In genomic region chr13:98080280-98080679, GRCh38 we compare ENCODE assay signal across 26 cellular contexts.
DNase-seq lines count a peak whose midpoint lies in the region; ATAC-seq, FAIRE-seq and TF ChIP-seq lines count a peak whose summit lies in the region.
"Had no signal": no experiment of that assay in that cellular context is flagged by ENCODE, and none has a peak within 500 bp of the region (broad histone marks: within the 10 kb centered on the region; RNA-seq: fewer than 3 reads in every experiment).

No MANE protein-coding gene starts in this region.

- no TSS peak for BruUV-seq in HepG2 (replicated peaks; lab: Mats Ljungman, UMichigan)
- BruUV-seq in OCI-LY7 (replicated peaks; lab: Mats Ljungman, UMichigan): no TSS peak

- no peak for TF ChIP-seq POLR2A in HepG2 (IDR thresholded peaks at IDR 0.05; ENCODE audit: insufficient read depth in 1 of 2, low read depth in 2 of 2, low read length in 2 of 2)
- TF ChIP-seq POLR2A in right lobe of liver (IDR thresholded peaks at IDR 0.05): no peak
- TF ChIP-seq POLR2A in stomach (IDR thresholded peaks at IDR 0.05): no peak

- FAIRE-seq in HepG2 (lab: Jason Lieb, UNC): no peak
- FAIRE-seq: A549, G401.6, GM12892, H54 had no signal

- no peaks in the 10 kb centered on the region for H3K36me3 ChIP-seq in HepG2 (replicated peaks in 1 of 2; ENCODE audit: control insufficient read depth in 1 of 2, insufficient read depth in 2 of 2, low read length in 2 of 2)
- H3K36me3 ChIP-seq in right lobe of liver: no peaks in the 10 kb centered on the region
- H3K36me3 ChIP-seq in stomach: no peaks in the 10 kb centered on the region
- no peaks in the 10 kb centered on the region for H3K36me3 ChIP-seq in OCI-LY7 (ENCODE audit: insufficient read depth, low read length)
- H3K36me3 ChIP-seq: BE2C; BLaER1 treated with 17β-estradiol and CSF1 and Interleukin-3, amounts not matched to agents 10 nM and 100 nM; HAP-1 had no signal

- H3K4me1 Mint-ChIP-seq in WTC11: peaks cover 5% of the 10 kb centered on the region; the same call in 1 of the 2 replicates
- H3K4me1 Mint-ChIP-seq: CD14-positive monocyte; CD8-positive, alpha-beta memory T cell had no signal

- intact Hi-C loops in HepG2 (cut with micrococcal nuclease; ENCODE audit: unreplicated experiment): no loop called here
- intact Hi-C loops in right lobe of liver (cut with DNase I): no loop called here
- intact Hi-C loops in stomach (cut with DNase I; ENCODE audit: low total_unique reads): no loop called here
- intact Hi-C loops in OCI-LY7 (cut with micrococcal nuclease; ENCODE audit: unreplicated experiment): no loop called here

- peaks cover 2% of the 10 kb centered on the region for H3K27me3 Mint-ChIP-seq in WTC11 (ENCODE audit: low read depth)

- H3K4me1 ChIP-seq in HepG2 (ENCODE audit: insufficient read depth, low read length): peaks cover 19% of the 10 kb centered on the region
- no peaks in the 10 kb centered on the region for H3K4me1 ChIP-seq in right lobe of liver
- no peaks in the 10 kb centered on the region for H3K4me1 ChIP-seq in stomach
- no peaks in the 10 kb centered on the region for H3K4me1 ChIP-seq in OCI-LY7 (ENCODE audit: insufficient read depth, low read length, poor library complexity, severe bottlenecking)
- H3K4me1 ChIP-seq: A549; BE2C; BLaER1 treated with 17β-estradiol and CSF1 and Interleukin-3, amounts not matched to agents 10 nM and 100 nM; HAP-1 had no signal

- ATAC-seq in HepG2 (peak; percentile 72), right lobe of liver (no peak), WTC11 (peak; percentile 56; the same call in 1 of the 2 replicates)
- ATAC-seq: A549 had no signal

- H3K79me2 ChIP-seq in HepG2 (ENCODE audit: insufficient read depth, low read length) (no peaks in the 10 kb centered on the region), OCI-LY7 (ENCODE audit: insufficient read depth, low read depth, low read length) (no peaks in the 10 kb centered on the region)

- peaks cover 24% of the 10 kb centered on the region for H3K9me3 Mint-ChIP-seq in WTC11

- no peak overlapping the region for H3K4me3 ChIP-seq in HepG2 (replicated peaks in 1 of 3; ENCODE audit: insufficient read depth in 1 of 3, low read depth in 2 of 3, low read length in 3 of 3)
- H3K4me3 ChIP-seq in right lobe of liver: no peak overlapping the region
- no peak overlapping the region for H3K4me3 ChIP-seq in stomach
- H3K4me3 ChIP-seq in OCI-LY7 (ENCODE audit: low read depth, low read length, poor library complexity, severe bottlenecking): no peak overlapping the region
- H3K4me3 ChIP-seq: A549; BLaER1 treated with 17β-estradiol and CSF1 and Interleukin-3, amounts not matched to agents 10 nM and 100 nM; HAP-1 had no signal

- H3K27me3 ChIP-seq in HepG2 (ENCODE audit: control insufficient read depth in 1 of 2, insufficient read depth in 2 of 2, low read length in 2 of 2) (no peaks in the 10 kb centered on the region; a peak in 1 of 5 replicates), right lobe of liver (no peaks in the 10 kb centered on the region), stomach (no peaks in the 10 kb centered on the region)
- H3K27me3 ChIP-seq: BE2C; BLaER1 treated with 17β-estradiol and CSF1 and Interleukin-3, amounts not matched to agents 10 nM and 100 nM had no signal

- TF ChIP-seq CTCF in HepG2 (CRISPR knock-in tag; IDR thresholded peaks at IDR 0.05): no peak
- no peak for TF ChIP-seq CTCF in right lobe of liver (IDR thresholded peaks at IDR 0.05)
- no peak for TF ChIP-seq CTCF in WTC11 (IDR thresholded peaks at IDR 0.05)
- TF ChIP-seq CTCF in stomach (IDR thresholded peaks at IDR 0.05): no peak
- TF ChIP-seq CTCF in OCI-LY7 (conservative IDR thresholded peaks at IDR 0.05; ENCODE audit: low read length): no peak

- CTCF ChIA-PET in HepG2 (lab: Yijun Ruan, JAX; ENCODE audit: low intra/inter-chr PET ratio, low total read pairs) (no interaction called here), WTC11 (lab: Charles Lee) (interaction anchor here (0.6 kb wide), 1 partner anchor 157 kb away, joined by 6 read pairs; no protein-coding TSS in a partner anchor), OCI-LY7 (lab: Charles Lee; ENCODE audit: unreplicated experiment) (no interaction called here)

- H3K9me3 ChIP-seq in HepG2 (ENCODE audit: low read length) (no peaks in the 10 kb centered on the region), right lobe of liver (no peaks in the 10 kb centered on the region), stomach (no peaks in the 10 kb centered on the region), OCI-LY7 (ENCODE audit: low read length) (no peaks in the 10 kb centered on the region)
- H3K9me3 ChIP-seq: A549, BE2C, HAP-1 had no signal

- no peak overlapping the region for H3K27ac ChIP-seq in HepG2 (ENCODE audit: extremely low read length, insufficient read depth, low read length)
- no peak overlapping the region for H3K27ac ChIP-seq in right lobe of liver
- no peak overlapping the region for H3K27ac ChIP-seq in stomach
- no peak overlapping the region for H3K27ac ChIP-seq in OCI-LY7 (ENCODE audit: low read depth, low read length, poor library complexity, severe bottlenecking)
- H3K27ac ChIP-seq: A549; BLaER1 treated with 17β-estradiol and CSF1 and Interleukin-3, amounts not matched to agents 10 nM and 100 nM had no signal

- no peak overlapping the region for H3K9ac ChIP-seq in HepG2 (ENCODE audit: insufficient read depth, low read depth, low read length)
- H3K9ac ChIP-seq: BLaER1 treated with 17β-estradiol and CSF1 and Interleukin-3, amounts not matched to agents 10 nM and 100 nM had no signal

- peaks cover 5% of the 10 kb centered on the region; the same call in 1 of the 2 replicates for H3K36me3 Mint-ChIP-seq in WTC11
- H3K36me3 Mint-ChIP-seq: CD14-positive monocyte; CD8-positive, alpha-beta memory T cell had no signal

- H4K20me1 ChIP-seq in HepG2 (ENCODE audit: insufficient read depth, low read length) (no peaks in the 10 kb centered on the region), OCI-LY7 (ENCODE audit: insufficient read depth, low read length) (no peaks in the 10 kb centered on the region)
- H4K20me1 ChIP-seq: BLaER1 treated with 17β-estradiol and CSF1 and Interleukin-3, amounts not matched to agents 10 nM and 100 nM had no signal

- no peak overlapping the region for H3K27ac Mint-ChIP-seq in WTC11
- H3K27ac Mint-ChIP-seq: CD14-positive monocyte; CD4-positive, alpha-beta T cell; CD8-positive, alpha-beta memory T cell; HFFc6 had no signal

- H3K4me2 ChIP-seq in HepG2 (ENCODE audit: low read depth, low read length): peak overlapping the region; percentile 19; the same call in 1 of the 2 replicates
- no peak overlapping the region for H3K4me2 ChIP-seq in OCI-LY7 (ENCODE audit: low read length)
- H3K4me2 ChIP-seq: A549; BLaER1 treated with 17β-estradiol and CSF1 and Interleukin-3, amounts not matched to agents 10 nM and 100 nM had no signal

- DNase-seq in HepG2 (ENCODE audit: low spot score) (no peak), right lobe of liver (no peak), WTC11 (ENCODE audit: low spot score) (no peak), kidney tubule cell (ENCODE audit: low spot score) (peak; percentile 5), stomach (peak; percentile 14), COR-L47 (lab: John Stamatoyannopoulos, UW) (no peak), OCI-LY7 (ENCODE audit: low spot score) (no peak), NCI-H1930 (lab: John Stamatoyannopoulos, UW) (no peak)
- DNase-seq: 8988T; ACHN; AML-193; BE2C; Calu3; CD4-positive, alpha-beta T cell; CD8-positive, alpha-beta memory T cell; DMS53; DMS79 treated with DMSO at 0.1 percent for 48 hours; GOT3; HFFc6 had no signal

- no peak for TF ChIP-seq RAD21 in HepG2 (CRISPR knock-in tag; IDR thresholded peaks at IDR 0.05)

- POLR2A ChIA-PET in HepG2 (lab: Yijun Ruan, JAX): no interaction called here
- POLR2A ChIA-PET in WTC11 (lab: Charles Lee): no interaction called here
- POLR2A ChIA-PET in OCI-LY7 (lab: Charles Lee): no interaction called here

- 8% methylated on average over 5 of the region's 5 CpGs for WGBS in HepG2 (ENCODE audit: low lambda C conversion rate)
- WGBS in right lobe of liver (ENCODE audit: insufficient coverage, low coverage, low lambda C conversion rate, missing lambda C conversion rate): 50% methylated on average over 5 of the region's 5 CpGs
- 61 to 83% (median 75%) methylated on average over 5 of the region's 5 CpGs for WGBS in stomach, 5 donors

- H3K4me3 Mint-ChIP-seq in WTC11: no peak overlapping the region
- H3K4me3 Mint-ChIP-seq: CD14-positive monocyte; CD4-positive, alpha-beta T cell; CD8-positive, alpha-beta memory T cell; HFFc6 had no signal

- no peak for TF ChIP-seq EP300 in HepG2 (IDR thresholded peaks at IDR 0.05; ENCODE audit: low read depth in 2 of 2, low read length in 2 of 2)
- TF ChIP-seq EP300 in HepG2 (CRISPR knock-in tag; IDR thresholded peaks at IDR 0.05; ENCODE audit: borderline replicate concordance): no peak
- TF ChIP-seq EP300 in stomach (IDR thresholded peaks at IDR 0.05): no peak

- in situ Hi-C loops in HepG2 (cut with HindIII; ENCODE audit: extremely low pct_ligation_motif_present, low pct_unique_long_range_greater_than_20kb): no loop called here

- H2AFZ ChIP-seq in HepG2 (ENCODE audit: low read length) (no peak overlapping the region), OCI-LY7 (ENCODE audit: low read length) (no peak overlapping the region)

- no peaks in the 10 kb centered on the region for H3K9me2 ChIP-seq in OCI-LY7 (ENCODE audit: insufficient read depth, low read length)

TF ChIP-seq in HepG2, 621 proteins besides CTCF, POLR2A, EP300 and RAD21 (continues in another document):
- TF ChIP-seq U2AF2 (IDR thresholded peaks at IDR 0.05; ENCODE audit: low read depth, low read length) (no peak), DDIT3 (CRISPR knock-in tag; IDR thresholded peaks at IDR 0.05) (no peak), HNRNPL (IDR thresholded peaks at IDR 0.05; ENCODE audit: low read depth, low read length) (no peak), ZNF20 (CRISPR knock-in tag; IDR thresholded peaks at IDR 0.05) (no peak), JUNB (CRISPR knock-in tag; IDR thresholded peaks at IDR 0.05; ENCODE audit: borderline replicate concordance) (no peak), TBX2 (CRISPR knock-in tag; IDR thresholded peaks at IDR 0.05; ENCODE audit: borderline replicate concordance) (no peak)

TF ChIP-seq in WTC11, 78 proteins besides CTCF, POLR2A, EP300 and RAD21:
- TF ChIP-seq USF1 (CRISPR knock-in tag; IDR thresholded peaks at IDR 0.05) (no peak), SMAD4 (CRISPR knock-in tag; IDR thresholded peaks at IDR 0.05) (no peak)

Comparison
In these comparisons a context has a peak if more than half of its experiments do, and no peak if none do; other contexts are left out.
1. ATAC-seq: peak in HepG2 (single experiment) and WTC11 (single experiment); none in right lobe of liver (0 of 4).
2. DNase-seq: peak in kidney tubule cell (single experiment) and stomach (single experiment); none in HepG2 (single experiment), right lobe of liver (0 of 3), WTC11 (single experiment), COR-L47 (single experiment), OCI-LY7 (single experiment) and NCI-H1930 (0 of 2).